Comparison of ENCODE assay signal across 10 cellular contexts in the genomic region with DNA sequence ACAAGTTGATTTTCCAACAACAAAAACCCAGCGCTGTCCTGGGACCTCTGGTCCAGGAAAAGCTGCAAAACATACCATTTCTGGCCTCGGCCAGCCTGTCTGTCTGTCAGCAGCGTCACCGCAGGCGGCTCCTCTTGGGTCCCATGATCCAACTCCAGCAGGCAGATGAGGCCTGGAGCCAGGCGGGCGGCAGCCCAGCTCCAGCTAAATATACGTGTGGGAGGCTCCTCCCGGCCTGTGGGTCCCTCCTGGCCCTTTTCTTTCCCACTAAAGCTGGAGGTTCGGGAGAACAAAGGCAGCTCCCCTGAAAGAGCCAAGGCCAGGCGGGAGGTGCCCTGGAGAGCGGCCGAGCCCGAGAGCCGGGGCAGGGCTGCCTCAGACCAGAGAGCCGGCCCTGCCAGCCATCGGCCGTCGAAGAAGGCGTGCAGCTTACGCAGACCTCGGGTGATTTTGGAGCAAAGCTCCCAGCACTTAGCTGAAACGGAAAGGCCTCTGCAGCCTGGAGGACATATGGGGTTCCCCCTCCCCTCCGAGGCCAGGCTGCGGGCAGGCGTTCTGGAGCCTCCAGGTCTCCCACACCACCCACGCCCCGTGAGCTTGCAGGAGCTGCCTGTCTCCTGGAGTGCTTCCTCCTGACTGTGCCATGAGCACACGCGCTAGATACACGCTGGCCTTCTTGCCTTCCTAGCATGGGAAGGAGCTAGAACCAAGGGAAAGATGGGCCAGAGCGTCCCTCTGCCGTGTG. TPM values are rescaled to one million over a fixed set of nuclear protein-coding genes. Genes with fewer than 3 reads are reported as not detected.
DNase-seq lines count a peak whose midpoint lies in the region; ATAC-seq and TF ChIP-seq lines count a peak whose summit lies in the region.
"Had no signal": no experiment of that assay in that cellular context is flagged by ENCODE, and none has a peak within 500 bp of the region (broad histone marks: within the 10 kb centered on the region; RNA-seq: fewer than 3 reads in every experiment).

No MANE protein-coding gene starts in this region.

- peak overlapping the region; percentile 80 to 95 (median 91) for H3K27ac ChIP-seq in adrenal gland
- no peak overlapping the region for H3K27ac ChIP-seq in CD4-positive, alpha-beta memory T cell (ENCODE audit: low read depth, low read length)

- POLR2A ChIA-PET in CD4-positive, alpha-beta memory T cell (lab: Charles Lee; ENCODE audit: partially characterized antibody), result no interaction called here

- DNase-seq in Daoy (ENCODE audit: low read depth) (peak; percentile 73), adrenal gland (peak; percentile 66 to 86 (median 74)), cardiac septum (ENCODE audit: low spot score) (peak; percentile 86), posterior vena cava (ENCODE audit: low spot score) (peak; percentile 91), KBM-7 (no peak)
- DNase-seq in stimulated activated CD4-positive, alpha-beta T cell treated with anti-CD3 and anti-CD28 coated beads, Interleukin-1b, Interleukin-23, amount 100 ng/mL, for 48 hours, result no peak
- DNase-seq in CD4-positive, alpha-beta memory T cell, result no peak
- DNase-seq: DMS79 treated with DMSO at 0.1 percent for 48 hours had no signal

- peak overlapping the region in 1 of 4 donors; percentile 14 for H3K4me3 ChIP-seq in adrenal gland
- no peak overlapping the region for H3K4me3 ChIP-seq in CD4-positive, alpha-beta memory T cell (ENCODE audit: low read length in 2 of 2)

- CTCF ChIA-PET in CD4-positive, alpha-beta memory T cell (lab: Charles Lee; ENCODE audit: partially characterized antibody), result no interaction called here

- H3K9me3 ChIP-seq in adrenal gland (replicated peaks in 1 of 3), result no peaks in the 10 kb centered on the region
- H3K9me3 ChIP-seq in CD4-positive, alpha-beta memory T cell (ENCODE audit: control insufficient read depth in 1 of 2, low read length in 2 of 2), result no peaks in the 10 kb centered on the region

- peaks cover 19 to 43% of the 10 kb centered on the region in 2 donors for H3K27me3 Mint-ChIP-seq in CD4-positive, alpha-beta memory T cell

- in situ Hi-C loops in KBM-7 (cut with MboI; ENCODE audit: low pct_unique_long_range_greater_than_20kb, low sequenced_read_pairs), result no loop called here

- no peaks in the 10 kb centered on the region for H3K9me3 Mint-ChIP-seq in CD4-positive, alpha-beta memory T cell
- H3K9me3 Mint-ChIP-seq: activated naive CD4-positive, alpha-beta T cell treated with anti-CD3 and anti-CD28 coated beads, Interleukin-2, amount 50 U/mL, for 24 hours had no signal

- H3K27me3 ChIP-seq in adrenal gland, result no peaks in the 10 kb centered on the region
- no peaks in the 10 kb centered on the region for H3K27me3 ChIP-seq in CD4-positive, alpha-beta memory T cell (ENCODE audit: insufficient read depth, low read length)

- 23 to 33% (median 27%) methylated on average over 22 to 33 of the region's 33 CpGs for WGBS in adrenal gland, 4 donors

- no peak overlapping the region for H3K4me3 Mint-ChIP-seq in CD4-positive, alpha-beta memory T cell
- H3K4me3 Mint-ChIP-seq: activated naive CD4-positive, alpha-beta T cell treated with anti-CD3 and anti-CD28 coated beads, Interleukin-2, amount 50 U/mL, for 24 hours had no signal

- ATAC-seq in HG02610 (IDR thresholded peaks at IDR 0.05; ENCODE audit: unreplicated experiment), result no peak

- intact Hi-C loops in adrenal gland (cut with DNase I), result loop anchor here in 1 of 2 donors (10.0 kb wide), 1 partner anchor 182 kb away; the partner anchor contains the start of gene KLHDC4
- intact Hi-C loops in cardiac septum (cut with DNase I), result no loop called here
- intact Hi-C loops in posterior vena cava (cut with DNase I), result no loop called here
- intact Hi-C loops in CD4-positive, alpha-beta memory T cell (cut with micrococcal nuclease), result no loop called here

- no peak overlapping the region for H3K27ac Mint-ChIP-seq in CD4-positive, alpha-beta memory T cell
- H3K27ac Mint-ChIP-seq: activated naive CD4-positive, alpha-beta T cell treated with anti-CD3 and anti-CD28 coated beads, Interleukin-2, amount 50 U/mL, for 24 hours had no signal

- peak in 1 of 2 donors; percentile 80 for TF ChIP-seq POLR2A in adrenal gland (IDR thresholded peaks at IDR 0.05)

- peaks cover 20 to 28% of the 10 kb centered on the region in 2 donors for H3K4me1 ChIP-seq in adrenal gland (replicated peaks in 1 of 2)
- H3K4me1 ChIP-seq in CD4-positive, alpha-beta memory T cell (ENCODE audit: insufficient read depth, low read length), result no peaks in the 10 kb centered on the region

- no peaks in the 10 kb centered on the region for H3K36me3 Mint-ChIP-seq in CD4-positive, alpha-beta memory T cell
- H3K36me3 Mint-ChIP-seq: activated naive CD4-positive, alpha-beta T cell treated with anti-CD3 and anti-CD28 coated beads, Interleukin-2, amount 50 U/mL, for 24 hours had no signal

- H3K36me3 ChIP-seq in adrenal gland (replicated peaks in 1 of 2), result no peaks in the 10 kb centered on the region
- H3K36me3 ChIP-seq in CD4-positive, alpha-beta memory T cell (ENCODE audit: insufficient read depth, low read length), result no peaks in the 10 kb centered on the region

- TF ChIP-seq CTCF in adrenal gland (IDR thresholded peaks at IDR 0.05), result no peak

- no peaks in the 10 kb centered on the region for H3K4me1 Mint-ChIP-seq in CD4-positive, alpha-beta memory T cell
- H3K4me1 Mint-ChIP-seq: activated naive CD4-positive, alpha-beta T cell treated with anti-CD3 and anti-CD28 coated beads, Interleukin-2, amount 50 U/mL, for 24 hours had no signal

RNA-seq across cellular contexts. Expression of gene JPH3, which starts 19.9 kb away (rescaled TPM):
- total RNA-seq in Daoy (2014; rRNA removed; shearing (Covaris generic)), result 6.2 and 7.4 TPM in 2 replicates
- total RNA-seq in adrenal gland (1 to 10 TPM in 2 of 8 donors, under 1 TPM in 5, not detected in 1; 0.10 to 3.7 (median 0.38) TPM), cardiac septum (0.11 TPM), posterior vena cava (1 to 10 TPM; 1.4 to 1.8 TPM)
- polyA plus RNA-seq in adrenal gland, result 1 to 10 TPM in 1 of 3 donors, under 1 TPM in 2; 0.71 to 1.4 (median 0.82) TPM
- total RNA-seq in CD4-positive, alpha-beta memory T cell, result under 1 TPM in 1 of 2 experiments, not detected in 1; 0.09 TPM
- not detected for polyA plus RNA-seq in CD4-positive, alpha-beta memory T cell

Comparison
In these comparisons a context has a peak if more than half of its experiments do, and no peak if none do; other contexts are left out.
1. DNase-seq: peak in Daoy (single experiment), adrenal gland (7 of 7), cardiac septum (single experiment) and posterior vena cava (single experiment); none in stimulated activated CD4-positive, alpha-beta T cell treated with anti-CD3 and anti-CD28 coated beads, Interleukin-1b, Interleukin-23, amount 100 ng/mL, for 48 hours (single experiment), CD4-positive, alpha-beta memory T cell (0 of 5) and KBM-7 (single experiment).